In genomic region chr20:56575157-56575556, GRCh38 we compare ENCODE assay signal across 19 cellular contexts. TPM values are rescaled to one million over a fixed set of nuclear protein-coding genes. Genes with fewer than 3 reads are reported as not detected.
A peak's percentile ranks its signal among the peaks of the same experiment; 100 is the strongest.
DNase-seq lines count a peak whose midpoint lies in the region; ATAC-seq, FAIRE-seq and TF ChIP-seq lines count a peak whose summit lies in the region.
"Had no signal": no experiment of that assay in that cellular context is flagged by ENCODE, and none has a peak within 500 bp of the region (broad histone marks: within the 10 kb centered on the region; RNA-seq: fewer than 3 reads in every experiment).

No MANE protein-coding gene starts in this region.

- FAIRE-seq in H1 (lab: Jason Lieb, UNC), result no peak
- FAIRE-seq: A204.1, GM12878 had no signal

- no peak overlapping the region for H4K5ac ChIP-seq in H1 (ENCODE audit: insufficient read length, low read depth, low read length)

- H2BK5ac ChIP-seq in H1 (ENCODE audit: low read depth, low read length), result no peak overlapping the region
- H2BK5ac ChIP-seq in trophoblast cell (ENCODE audit: low read depth, low read length, poor library complexity), result no peak overlapping the region

- H3K9me2 ChIP-seq in PC-3 (replicated peaks; ENCODE audit: low read length), result no peaks in the 10 kb centered on the region

- H4K20me1 ChIP-seq in PC-3 (ENCODE audit: low read length) (no peaks in the 10 kb centered on the region), H1 (replicated peaks in 1 of 2; ENCODE audit: control insufficient read depth in 1 of 2, insufficient read depth in 2 of 2, low read length in 2 of 2) (no peaks in the 10 kb centered on the region)

- intact Hi-C loops in Caco-2 (cut with micrococcal nuclease; ENCODE audit: unreplicated experiment) (no loop called here), PC-3 (cut with micrococcal nuclease) (loop anchor here (5.0 kb wide), 1 partner anchor 373 kb away; no protein-coding TSS in a partner anchor)

- 97% methylated on average over 7 of the region's 9 CpGs; no CpG with 5 or more reads in 1 of the 2 experiments for WGBS in H1 (ENCODE audit: extremely low coverage in 1 of 2, insufficient coverage in 1 of 2, insufficient read length in 1 of 2, insufficient replicate concordance in 2 of 2, low coverage in 1 of 2, low lambda C conversion rate in 2 of 2, missing lambda C conversion rate in 1 of 2), 2 experiments
- no CpG with 5 or more reads among the region's 9 CpGs for WGBS in trophoblast cell (ENCODE audit: extremely low coverage, insufficient coverage, insufficient read length)

- H3K27me3 ChIP-seq in Caco-2 (replicated peaks; ENCODE audit: control insufficient read depth, insufficient read depth, low read length), result no peaks in the 10 kb centered on the region
- no peaks in the 10 kb centered on the region for H3K27me3 ChIP-seq in PC-3 (ENCODE audit: low read length)
- no peaks in the 10 kb centered on the region; a peak in 1 of 7 replicates for H3K27me3 ChIP-seq in H1 (replicated peaks in 1 of 4; ENCODE audit: control insufficient read depth in 3 of 4, extremely low read depth in 1 of 4, insufficient read depth in 3 of 4, low read length in 3 of 4)
- H3K27me3 ChIP-seq in trophoblast cell (ENCODE audit: insufficient read depth, low read length), result no peaks in the 10 kb centered on the region

- H3K27ac ChIP-seq in PC-3 (ENCODE audit: low read length) (no peak overlapping the region), H1 (ENCODE audit: low read depth, low read length) (no peak overlapping the region), trophoblast cell (ENCODE audit: low read depth, low read length) (no peak overlapping the region)
- H3K27ac ChIP-seq: GM23248 had no signal

- H3K9ac ChIP-seq in PC-3 (ENCODE audit: low read length) (no peak overlapping the region), H1 (replicated peaks in 1 of 4; ENCODE audit: extremely low read depth in 1 of 4, low read depth in 3 of 4, low read length in 3 of 4) (no peak overlapping the region), trophoblast cell (ENCODE audit: low read length) (no peak overlapping the region)
- H3K9ac ChIP-seq: GM23248 had no signal

- no peak overlapping the region for H3K4me3 ChIP-seq in Caco-2 (ENCODE audit: low read depth, low read length)
- H3K4me3 ChIP-seq in PC-3 (ENCODE audit: low read length), result no peak overlapping the region
- H3K4me3 ChIP-seq in H1 (ENCODE audit: extremely low read depth in 1 of 4, insufficient read depth in 2 of 4, low read depth in 3 of 4, low read length in 4 of 4), result no peak overlapping the region
- H3K4me3 ChIP-seq in trophoblast cell (ENCODE audit: low read depth, low read length), result no peak overlapping the region
- H3K4me3 ChIP-seq: GM12878, GM23248 had no signal

- H3K4me1 ChIP-seq in Caco-2 (peaks cover 17% of the 10 kb centered on the region), PC-3 (ENCODE audit: insufficient read depth, low read length) (peaks cover 9% of the 10 kb centered on the region), H1 (replicated peaks in 1 of 4; ENCODE audit: control insufficient read depth in 3 of 4, insufficient read depth in 4 of 4, low read length in 3 of 4) (no peaks in the 10 kb centered on the region; a peak in 1 of 7 replicates), trophoblast cell (ENCODE audit: control insufficient read depth in 1 of 2, insufficient read depth in 2 of 2, low read length in 2 of 2) (peaks cover 8 to 11% of the 10 kb centered on the region in 2 experiments)
- H3K4me1 ChIP-seq: BE2C had no signal

- TF ChIP-seq RAD21 in H1 (IDR thresholded peaks at IDR 0.05 in 1 of 2, conservative IDR thresholded peaks at IDR 0.05 in 1 of 2; ENCODE audit: low read depth in 2 of 2, low read length in 2 of 2), result no peak

- H3K23me2 ChIP-seq in H1 (ENCODE audit: low read depth, low read length), result no peaks in the 10 kb centered on the region

- TF ChIP-seq POLR2A in H1 (IDR thresholded peaks at IDR 0.05; ENCODE audit: control extremely low read depth in 1 of 2, low read depth in 2 of 2, low read length in 2 of 2), result no peak

- H2BK12ac ChIP-seq in H1 (ENCODE audit: low read depth, low read length) (peak overlapping the region; percentile 50; the same call in 1 of the 2 replicates), trophoblast cell (ENCODE audit: low read length) (peak overlapping the region; percentile 1)

- no peak overlapping the region for H4K12ac ChIP-seq in trophoblast cell (ENCODE audit: low read depth, low read length)

- peak overlapping the region; percentile 4 for H3K27ac Mint-ChIP-seq in Caco-2 (ENCODE audit: unreplicated experiment)
- H3K27ac Mint-ChIP-seq: CD4-positive, alpha-beta T cell had no signal

- DNase-seq in Caco-2 (no peak), PC-3 (no peak), H1 (ENCODE audit: low read depth in 1 of 2, low spot score in 2 of 2) (no peak), trophoblast cell (no peak), left lobe of liver (ENCODE audit: low spot score) (no peak), CD1c-positive myeloid dendritic cell (ENCODE audit: extremely low spot score) (no peak)
- DNase-seq in activated CD8-positive, alpha-beta memory T cell treated with anti-CD3 and anti-CD28 coated beads for 24 hours, result no peak
- DNase-seq: BE2C; CD4-positive, alpha-beta T cell; DMS153; NCI-H1436; NCI-H1930; NCI-H345; NCI-H524 treated with DMSO at 0.1 percent for 48 hours; RPMI8226 had no signal

- no peaks in the 10 kb centered on the region for H3K27me3 Mint-ChIP-seq in Caco-2 (ENCODE audit: insufficient read depth, unreplicated experiment)

- no peaks in the 10 kb centered on the region for H3F3A ChIP-seq in PC-3 (ENCODE audit: low read length, unreplicated experiment)

- H3K23ac ChIP-seq in H1 (ENCODE audit: insufficient read length), result no peak overlapping the region
- H3K23ac ChIP-seq in trophoblast cell (ENCODE audit: low read length), result no peak overlapping the region

- ATAC-seq in PC-3, result no peak
- no peak for ATAC-seq in left lobe of liver
- ATAC-seq: GM12878 had no signal

- H4K91ac ChIP-seq in H1 (replicated peaks; ENCODE audit: insufficient read length, low read length) (no peak overlapping the region), trophoblast cell (ENCODE audit: low read depth, low read length) (peak overlapping the region; percentile 56)

- H3K9me3 Mint-ChIP-seq in Caco-2 (ENCODE audit: unreplicated experiment), result peaks cover 9% of the 10 kb centered on the region
- H3K9me3 Mint-ChIP-seq: CD4-positive, alpha-beta T cell had no signal

- no peak for TF ChIP-seq EP300 in H1 (IDR thresholded peaks at IDR 0.05; ENCODE audit: borderline replicate concordance in 1 of 2, low read depth in 2 of 2, low read length in 2 of 2)

- H4K8ac ChIP-seq in H1 (ENCODE audit: extremely low read depth, insufficient read depth, low read length) (no peak overlapping the region), trophoblast cell (ENCODE audit: low read depth, low read length) (no peak overlapping the region)

- H2AK5ac ChIP-seq in H1 (ENCODE audit: low read depth, low read length), result no peak overlapping the region
- H2AK5ac ChIP-seq in trophoblast cell (ENCODE audit: low read length), result no peak overlapping the region

- H3K36me3 Mint-ChIP-seq in Caco-2 (ENCODE audit: insufficient read depth, unreplicated experiment), result no peaks in the 10 kb centered on the region

- peaks cover 24% of the 10 kb centered on the region for H3K4me1 Mint-ChIP-seq in Caco-2 (ENCODE audit: low read depth, unreplicated experiment)

- no peak overlapping the region for H2BK15ac ChIP-seq in H1 (ENCODE audit: low read length)

- POLR2A ChIA-PET in Caco-2 (lab: Charles Lee) (no interaction called here), PC-3 (lab: Charles Lee; ENCODE audit: unreplicated experiment) (no interaction called here), H1 (lab: Charles Lee; ENCODE audit: partially characterized antibody) (interaction anchor here (0.8 kb wide), 1 partner anchor 10 kb away, joined by 3 read pairs; no protein-coding TSS in a partner anchor)

- no peak overlapping the region for H2BK20ac ChIP-seq in H1 (ENCODE audit: low read length)

- H2BK120ac ChIP-seq in H1 (replicated peaks; ENCODE audit: low read depth, low read length) (no peak overlapping the region), trophoblast cell (ENCODE audit: insufficient read depth, low read length, poor library complexity) (no peak overlapping the region)

- TF ChIP-seq CTCF in Caco-2 (IDR thresholded peaks at IDR 0.05; ENCODE audit: insufficient read depth in 1 of 2, low read depth in 1 of 2, low read length in 1 of 2, severe bottlenecking in 1 of 2, unreplicated experiment in 1 of 2) (no peak), PC-3 (conservative IDR thresholded peaks at IDR 0.05; ENCODE audit: low read depth, low read length) (no peak), H1 (IDR thresholded peaks at IDR 0.05; ENCODE audit: control extremely low read depth in 1 of 3, insufficient read depth in 1 of 3, low read depth in 1 of 3, low read length in 3 of 3) (no peak)

- H3K14ac ChIP-seq in H1 (ENCODE audit: insufficient read length) (no peak overlapping the region), trophoblast cell (ENCODE audit: low read length) (peak overlapping the region; percentile 1)

- H2AFZ ChIP-seq in PC-3 (ENCODE audit: low read length) (peak overlapping the region; percentile 27), H1 (ENCODE audit: low read length) (no peak overlapping the region), trophoblast cell (ENCODE audit: insufficient read depth, low read length, poor library complexity) (no peak overlapping the region)
- H2AFZ ChIP-seq: GM23248 had no signal

- H3K4me2 ChIP-seq in PC-3 (ENCODE audit: low read length) (peak overlapping the region; percentile 40; the same call in 1 of the 2 replicates), H1 (ENCODE audit: insufficient read depth in 1 of 2, low read depth in 2 of 2, low read length in 2 of 2) (no peak overlapping the region), trophoblast cell (ENCODE audit: low read length) (no peak overlapping the region)

- H3K56ac ChIP-seq in H1 (replicated peaks; ENCODE audit: insufficient read length, low read depth, low read length), result no peak overlapping the region

- H3K4ac ChIP-seq in H1 (replicated peaks; ENCODE audit: insufficient read length, low read depth, low read length) (no peak overlapping the region), trophoblast cell (ENCODE audit: low read depth, low read length) (no peak overlapping the region)

- H3K79me1 ChIP-seq in H1 (ENCODE audit: low read depth, low read length) (no peaks in the 10 kb centered on the region; the same call in 1 of the 2 replicates), trophoblast cell (ENCODE audit: low read length) (peaks cover 5% of the 10 kb centered on the region)

- H3K4me3 Mint-ChIP-seq in Caco-2 (ENCODE audit: unreplicated experiment), result no peak overlapping the region
- H3K4me3 Mint-ChIP-seq: CD4-positive, alpha-beta T cell had no signal

- H3K36me3 ChIP-seq in Caco-2 (ENCODE audit: control insufficient read depth, insufficient read depth, low read length) (no peaks in the 10 kb centered on the region), PC-3 (ENCODE audit: low read depth, low read length) (no peaks in the 10 kb centered on the region), H1 (ENCODE audit: control insufficient read depth in 2 of 4, insufficient read depth in 4 of 4, low read length in 3 of 4) (no peaks in the 10 kb centered on the region), trophoblast cell (ENCODE audit: control insufficient read depth in 1 of 2, insufficient read depth in 2 of 2, low read length in 2 of 2) (no peaks in the 10 kb centered on the region)
- H3K36me3 ChIP-seq: BE2C had no signal

- BruUV-seq in Caco-2 (replicated peaks; lab: Mats Ljungman, UMichigan) (no TSS peak), PC-3 (replicated peaks; lab: Mats Ljungman, UMichigan) (no TSS peak)

- CTCF ChIA-PET in Caco-2 (lab: Charles Lee) (interaction anchor here (1.8 kb wide), 1 partner anchor 25 kb away, joined by 7 read pairs; no protein-coding TSS in a partner anchor), PC-3 (lab: Charles Lee) (no interaction called here), H1 (lab: Charles Lee; ENCODE audit: partially characterized antibody) (interaction anchor here (0.7 to 7.8 kb wide), 6 partner anchors 9 to 486 kb away, joined by 3 to 95 read pairs (median 4); no protein-coding TSS in a partner anchor)

- H3K9me3 ChIP-seq in Caco-2 (no peaks in the 10 kb centered on the region), PC-3 (ENCODE audit: low read length) (no peaks in the 10 kb centered on the region), H1 (ENCODE audit: insufficient read depth in 2 of 2, low read depth in 1 of 2, low read length in 1 of 2) (no peaks in the 10 kb centered on the region), trophoblast cell (ENCODE audit: insufficient read depth, low read depth, low read length) (no peaks in the 10 kb centered on the region)
- H3K9me3 ChIP-seq: BE2C had no signal

- H3K79me2 ChIP-seq in PC-3 (ENCODE audit: low read length) (no peaks in the 10 kb centered on the region), H1 (ENCODE audit: control insufficient read depth in 1 of 2, insufficient read depth in 2 of 2, low read length in 2 of 2) (no peaks in the 10 kb centered on the region), trophoblast cell (ENCODE audit: control insufficient read depth, insufficient read depth, low read length, poor library complexity) (peaks cover 2% of the 10 kb centered on the region)

- H3K18ac ChIP-seq in H1 (ENCODE audit: extremely low read depth, low read length), result no peak overlapping the region
- H3K18ac ChIP-seq in trophoblast cell (ENCODE audit: low read length), result no peak overlapping the region

RNA-seq across cellular contexts. Expression of gene FAM209B, which starts 42.1 kb away (rescaled TPM):
- total RNA-seq in Caco-2 (2022) (not detected in 2 replicates), PC-3 (2014; rRNA removed) (0.58 TPM in 1 of 2 replicates, not detected in the other), left lobe of liver (not detected)
- 0.82 TPM in 1 of 2 replicates, not detected in the other for total RNA-seq in H1 (2021; fragmentation: NEBNext Ultra II Directional; extraction: Animal tissue kit (Norgen Biotek cat#: 25700))
- 0.29 TPM in 1 of 2 replicates, not detected in the other for polyA plus RNA-seq in H1 (2011; rRNA removed)
- polyA plus RNA-seq in H1 (2011; cell fraction: cytosol; rRNA removed), result 0.54 TPM
- polyA plus RNA-seq in H1 (2011; cell fraction: nucleus; rRNA removed), result 0.31 TPM
- polyA plus RNA-seq in H1 (2012, experiment 1 of 2), result 0.84 to 1.6 TPM (median 1.2 TPM) in 4 replicates
- polyA plus RNA-seq in H1 (2012, experiment 2 of 2), result not detected
- polyA plus RNA-seq in H1 (2013, experiment 1 of 2), result 0.55 TPM
- polyA plus RNA-seq in H1 (2013, experiment 2 of 2), result 0.90 TPM
- polyA minus RNA-seq in H1 (2011; rRNA and poly(A)+ RNA removed), result 0.32 TPM in 1 of 2 replicates, not detected in the other
- not detected for polyA minus RNA-seq in H1 (2011; cell fraction: cytosol; rRNA and poly(A)+ RNA removed)
- polyA minus RNA-seq in H1 (2011; cell fraction: nucleus; rRNA and poly(A)+ RNA removed), result not detected
- 0.45 and 0.67 TPM in 2 replicates for polyA plus RNA-seq in trophoblast cell (2013)
- total RNA-seq: GM23248, M059J had no signal
- polyA plus RNA-seq: GM23248 had no signal

RNA-seq across cellular contexts. Expression of gene FAM209A, which starts 50.6 kb away (rescaled TPM):
- total RNA-seq in Caco-2 (2022) (0.57 and 1.2 TPM in 2 replicates), PC-3 (2014; rRNA removed) (0.51 and 0.92 TPM in 2 replicates), left lobe of liver (not detected)
- not detected in 2 replicates for total RNA-seq in H1 (2021; fragmentation: NEBNext Ultra II Directional; extraction: Animal tissue kit (Norgen Biotek cat#: 25700))
- polyA plus RNA-seq in H1 (2011; rRNA removed), result 0.15 and 0.30 TPM in 2 replicates
- 0.09 TPM for polyA plus RNA-seq in H1 (2011; cell fraction: cytosol; rRNA removed)
- 1.1 TPM for polyA plus RNA-seq in H1 (2011; cell fraction: nucleus; rRNA removed)
- 0.28 TPM in 1 of 4 replicates, not detected in the others for polyA plus RNA-seq in H1 (2012, experiment 1 of 2)
- polyA plus RNA-seq in H1 (2012, experiment 2 of 2), result not detected
- 0.16 TPM for polyA plus RNA-seq in H1 (2013, experiment 1 of 2)
- polyA plus RNA-seq in H1 (2013, experiment 2 of 2), result 0.07 TPM
- polyA minus RNA-seq in H1 (2011; rRNA and poly(A)+ RNA removed), result 0.44 and 0.88 TPM in 2 replicates
- polyA minus RNA-seq in H1 (2011; cell fraction: cytosol; rRNA and poly(A)+ RNA removed), result not detected
- not detected for polyA minus RNA-seq in H1 (2011; cell fraction: nucleus; rRNA and poly(A)+ RNA removed)
- 0.15 and 0.47 TPM in 2 replicates for polyA plus RNA-seq in trophoblast cell (2013)
- total RNA-seq: GM23248, M059J had no signal
- polyA plus RNA-seq: GM23248 had no signal

RNA-seq across cellular contexts. Expression of gene TFAP2C, which starts 53.9 kb away (rescaled TPM):
- total RNA-seq in Caco-2 (2022) (25.3 and 27.9 TPM in 2 replicates), PC-3 (2014; rRNA removed) (36.3 and 37.6 TPM in 2 replicates), left lobe of liver (0.13 TPM)
- total RNA-seq in H1 (2021; fragmentation: NEBNext Ultra II Directional; extraction: Animal tissue kit (Norgen Biotek cat#: 25700)), result 5.6 and 5.8 TPM in 2 replicates
- polyA plus RNA-seq in H1 (2011; rRNA removed), result 1.7 and 2.8 TPM in 2 replicates
- 3.1 TPM for polyA plus RNA-seq in H1 (2011; cell fraction: cytosol; rRNA removed)
- polyA plus RNA-seq in H1 (2011; cell fraction: nucleus; rRNA removed), result 2.8 TPM
- polyA plus RNA-seq in H1 (2012, experiment 1 of 2), result 2.8 to 3.6 TPM (median 3.3 TPM) in 4 replicates
- 1.6 TPM for polyA plus RNA-seq in H1 (2012, experiment 2 of 2)
- polyA plus RNA-seq in H1 (2013, experiment 1 of 2), result 4.7 TPM
- 4.9 TPM for polyA plus RNA-seq in H1 (2013, experiment 2 of 2)
- 1.2 and 2.7 TPM in 2 replicates for polyA minus RNA-seq in H1 (2011; rRNA and poly(A)+ RNA removed)
- 4.0 TPM for polyA minus RNA-seq in H1 (2011; cell fraction: cytosol; rRNA and poly(A)+ RNA removed)
- polyA minus RNA-seq in H1 (2011; cell fraction: nucleus; rRNA and poly(A)+ RNA removed), result 2.6 TPM
- polyA plus RNA-seq in trophoblast cell (2013), result 278 and 294 TPM in 2 replicates
- total RNA-seq: CD4-positive, alpha-beta T cell; GM12878 had no signal
